Comparison of ENCODE assay signal across 8 cellular contexts in genomic region chr9:98255064-98255577, GRCh38. TPM values are rescaled to one million over a fixed set of nuclear protein-coding genes. Genes with fewer than 3 reads are reported as not detected.
DNase-seq lines count a peak whose midpoint lies in the region; ATAC-seq and TF ChIP-seq lines count a peak whose summit lies in the region.

No MANE protein-coding gene starts in this region.

- H3K4me1 Mint-ChIP-seq in Calu3 (ENCODE audit: low read depth, unreplicated experiment), result peaks cover 36% of the 10 kb centered on the region

- intact Hi-C loops in Calu3 (cut with micrococcal nuclease; ENCODE audit: unreplicated experiment), result loop anchor here (5.0 kb wide), 1 partner anchor 63 kb away; the partner anchor contains the start of gene CORO2A

- peaks cover 22% of the 10 kb centered on the region for H3K4me1 ChIP-seq in HUES6 (ENCODE audit: control insufficient read depth, insufficient read depth, low read length)
- no peaks in the 10 kb centered on the region for H3K4me1 ChIP-seq in iPS-15b (ENCODE audit: control insufficient read depth, insufficient read depth, low read length)

- peak overlapping the region; percentile 27 for H3K27ac Mint-ChIP-seq in Calu3 (ENCODE audit: unreplicated experiment)

- no peaks in the 10 kb centered on the region for H3K9me3 Mint-ChIP-seq in Calu3 (ENCODE audit: low read depth, unreplicated experiment)

- H3K27me3 Mint-ChIP-seq in Calu3 (ENCODE audit: unreplicated experiment), result no peaks in the 10 kb centered on the region

- H3K36me3 ChIP-seq in HUES6 (ENCODE audit: control insufficient read depth, insufficient read depth, low read length) (peaks cover 17% of the 10 kb centered on the region; the same call in 1 of the 2 replicates), iPS-15b (ENCODE audit: control insufficient read depth, insufficient read depth, low read length) (peaks cover 2% of the 10 kb centered on the region)

- H3K36me3 Mint-ChIP-seq in Calu3 (ENCODE audit: insufficient read depth, unreplicated experiment), result peaks cover 33% of the 10 kb centered on the region

- H3K9me3 ChIP-seq in HUES6 (ENCODE audit: control insufficient read depth, insufficient read depth, low read depth, low read length) (no peaks in the 10 kb centered on the region), iPS-15b (ENCODE audit: control insufficient read depth, insufficient read depth, low read length) (no peaks in the 10 kb centered on the region)

- H3K9ac ChIP-seq in HUES6 (ENCODE audit: low read length) (peak overlapping the region; percentile 54), iPS-15b (ENCODE audit: low read depth, low read length) (peak overlapping the region; percentile 62)

- peak; percentile 30 for ATAC-seq in GM19438 (IDR thresholded peaks at IDR 0.05; ENCODE audit: low read depth, unreplicated experiment)

- peak overlapping the region; percentile 82 for H3K4me3 Mint-ChIP-seq in Calu3 (ENCODE audit: low read depth, unreplicated experiment)

- H3K4me3 ChIP-seq in HUES6 (ENCODE audit: low read depth, low read length) (peak overlapping the region; percentile 89), iPS-15b (ENCODE audit: low read depth, low read length) (peak overlapping the region; percentile 90), skin epidermis (peak overlapping the region; percentile 59 to 97 (median 90))

- H3K27me3 ChIP-seq in HUES6 (ENCODE audit: control insufficient read depth, insufficient read depth, low read length) (no peaks in the 10 kb centered on the region), iPS-15b (ENCODE audit: control insufficient read depth, insufficient read depth, low read length) (no peaks in the 10 kb centered on the region)

- TF ChIP-seq CTCF in Calu3 (IDR thresholded peaks at IDR 0.05; ENCODE audit: unreplicated experiment), result no peak

- CTCF ChIA-PET in Calu3 (lab: Charles Lee), result interaction anchor here (1.1 to 1.4 kb wide), 3 partner anchors 10 to 36 kb away, joined by 3 to 6 read pairs (median 3); no protein-coding TSS in a partner anchor

- no peak for DNase-seq in Calu3
- peak; percentile 50 for DNase-seq in amniotic epithelial cell (ENCODE audit: low read depth)
- no peak for DNase-seq in germinal center (ENCODE audit: low spot score)
- DNase-seq in OCI-M2 (lab: John Stamatoyannopoulos, UW; ENCODE audit: unreplicated experiment), result no peak

- H3K27ac ChIP-seq in HUES6 (ENCODE audit: low read depth, low read length), result no peak overlapping the region
- peak overlapping the region; percentile 76 to 99 (median 95) for H3K27ac ChIP-seq in skin epidermis

- no TSS peak for BruUV-seq in Calu3 (replicated peaks; lab: Mats Ljungman, UMichigan)

RNA-seq across cellular contexts. Expression of gene TBC1D2, which starts 0.3 kb away (rescaled TPM):
- 8.3 TPM in 2 replicates for total RNA-seq in Calu3 (2022)
